ENCODE assay signal across 1 cellular context in the genomic region with DNA sequence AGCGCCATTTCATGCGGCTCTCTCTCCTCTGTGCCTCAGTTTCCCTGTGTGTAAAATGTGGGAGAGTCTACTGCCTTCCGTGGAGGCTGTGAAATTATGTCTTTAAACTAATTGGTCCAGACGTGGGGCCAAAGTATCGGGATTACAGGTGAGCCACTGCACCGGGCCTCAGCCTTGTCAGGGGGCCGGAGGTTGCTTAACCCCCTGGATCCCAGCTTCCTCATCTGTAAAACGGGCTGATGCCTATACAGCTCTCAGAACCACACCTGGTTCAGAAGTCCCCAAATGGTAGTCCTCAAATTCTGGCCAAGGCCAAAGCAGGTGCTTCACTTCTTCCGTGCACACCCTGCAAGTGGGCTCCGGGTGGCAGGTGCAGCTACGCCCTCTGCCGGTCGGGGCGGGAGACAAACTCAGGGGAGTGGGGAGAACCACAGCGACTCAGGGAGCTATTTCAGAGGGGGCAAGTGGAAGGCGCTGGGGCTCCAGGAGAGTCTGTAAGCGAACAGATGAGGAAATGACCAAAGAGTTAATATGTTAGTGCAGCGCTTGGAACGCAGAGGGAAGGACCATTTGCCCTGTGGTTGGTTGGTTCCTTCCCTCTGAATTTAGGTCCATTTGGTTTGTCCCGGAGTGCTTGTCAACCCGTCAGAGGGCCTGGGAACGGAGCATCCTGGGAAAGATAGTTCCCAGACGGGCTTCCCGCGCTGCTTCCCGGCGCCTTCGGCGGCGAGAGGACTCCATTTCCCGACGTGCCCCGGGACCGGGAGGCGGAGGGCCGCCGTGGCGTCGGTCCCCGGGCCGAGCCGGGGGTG.
TF ChIP-seq lines count a peak whose summit lies in the region.

A gene (plus strand): TSS at position 812 of the 812 bp plus-strand sequence. CDS start 135 bp downstream, outside the sequence.

TF ChIP-seq in K562, 482 proteins besides CTCF, POLR2A, EP300 and RAD21 (continued from another document and continues in another):
- TF ChIP-seq, protein P1, sequence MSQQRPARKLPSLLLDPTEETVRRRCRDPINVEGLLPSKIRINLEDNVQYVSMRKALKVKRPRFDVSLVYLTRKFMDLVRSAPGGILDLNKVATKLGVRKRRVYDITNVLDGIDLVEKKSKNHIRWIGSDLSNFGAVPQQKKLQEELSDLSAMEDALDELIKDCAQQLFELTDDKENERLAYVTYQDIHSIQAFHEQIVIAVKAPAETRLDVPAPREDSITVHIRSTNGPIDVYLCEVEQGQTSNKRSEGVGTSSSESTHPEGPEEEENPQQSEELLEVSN (IDR thresholded peaks at IDR 0.05; ENCODE audit: borderline replicate concordance in 1 of 2, extremely low read depth in 1 of 2, insufficient read depth in 1 of 2, insufficient read length in 1 of 2, low read depth in 1 of 2, low read length in 1 of 2, poor library complexity in 1 of 2, severe bottlenecking in 1 of 2) = peak; percentile 68 to 86
- TF ChIP-seq HCFC1 (IDR thresholded peaks at IDR 0.05; ENCODE audit: low read depth, low read length) (peak; percentile 96), CBX2 (IDR thresholded peaks at IDR 0.05; ENCODE audit: insufficient read depth, low read length, poor library complexity, severe bottlenecking) (no peak), PTBP1 (IDR thresholded peaks at IDR 0.05; ENCODE audit: low read depth, low read length) (no peak), NONO (IDR thresholded peaks at IDR 0.05; ENCODE audit: low read depth in 2 of 2, low read length in 1 of 2) (peak in 1 of 2 experiments; percentile 99; a peak in 2 of 4 replicates), FOS (IDR thresholded peaks at IDR 0.05; ENCODE audit: extremely low read depth, insufficient read length) (no peak), PCBP1 (IDR thresholded peaks at IDR 0.05; ENCODE audit: low read depth, low read length, poor library complexity, severe bottlenecking) (no peak), ZNF274 (IDR thresholded peaks at IDR 0.05; ENCODE audit: borderline replicate concordance, low read depth, low read length) (no peak), SIN3B (IDR thresholded peaks at IDR 0.05; ENCODE audit: low read depth) (peak; percentile 34; the same call in 1 of the 2 replicates), MCM7 (IDR thresholded peaks at IDR 0.05) (no peak), ARHGAP35 (IDR thresholded peaks at IDR 0.05; ENCODE audit: partially characterized antibody) (no peak), TCFL5 (CRISPR knock-in tag; conservative IDR thresholded peaks at IDR 0.05) (no peak), TRIM24 (IDR thresholded peaks at IDR 0.05) (0 out of 4 replicates have a peak, but pooled peaks of 1 of the 2 experiments have one; percentile 18), SUPT5H (IDR thresholded peaks at IDR 0.05) (no peak), GATA2 (CRISPR knock-in tag; IDR thresholded peaks at IDR 0.05) (no peak), PYGO2 (tag; IDR thresholded peaks at IDR 0.05) (no peak), ARID1B (IDR thresholded peaks at IDR 0.05) (peak; percentile 34; the same call in 1 of the 2 replicates), FOXP1 (CRISPR knock-in tag; IDR thresholded peaks at IDR 0.05) (0 out of 2 replicates have a peak, but pooled peaks have one; percentile 14), U2AF2 (optimal IDR thresholded peaks at IDR 0.05; ENCODE audit: low read depth, low read length) (no peak), TAL1 (IDR thresholded peaks at IDR 0.05) (no peak), RAD51 (IDR thresholded peaks at IDR 0.05; ENCODE audit: borderline replicate concordance, low read depth) (no peak; the same call in 1 of the 2 replicates), NCOR1 (IDR thresholded peaks at IDR 0.05) (no peak), PRMT5 (CRISPR knock-in tag; IDR thresholded peaks at IDR 0.05) (no peak), TBL1XR1 (IDR thresholded peaks at IDR 0.05; ENCODE audit: low read length in 2 of 2) (0 out of 4 replicates have a peak, but pooled peaks of 1 of the 2 experiments have one; percentile 9), ETV6 (IDR thresholded peaks at IDR 0.05; ENCODE audit: borderline replicate concordance in 1 of 2, low read depth in 2 of 2, low read length in 1 of 2) (no peak), ETV6 (CRISPR knock-in tag; IDR thresholded peaks at IDR 0.05; ENCODE audit: borderline replicate concordance) (no peak), ZNF583 (CRISPR knock-in tag; IDR thresholded peaks at IDR 0.05) (no peak; the same call in 1 of the 2 replicates), SRF (CRISPR knock-in tag; IDR thresholded peaks at IDR 0.05) (peak in 1 of 2 experiments; percentile 60; a peak in 1 of 4 replicates), ZNF184 (CRISPR knock-in tag; IDR thresholded peaks at IDR 0.05) (no peak)
- TF ChIP-seq, protein P2, sequence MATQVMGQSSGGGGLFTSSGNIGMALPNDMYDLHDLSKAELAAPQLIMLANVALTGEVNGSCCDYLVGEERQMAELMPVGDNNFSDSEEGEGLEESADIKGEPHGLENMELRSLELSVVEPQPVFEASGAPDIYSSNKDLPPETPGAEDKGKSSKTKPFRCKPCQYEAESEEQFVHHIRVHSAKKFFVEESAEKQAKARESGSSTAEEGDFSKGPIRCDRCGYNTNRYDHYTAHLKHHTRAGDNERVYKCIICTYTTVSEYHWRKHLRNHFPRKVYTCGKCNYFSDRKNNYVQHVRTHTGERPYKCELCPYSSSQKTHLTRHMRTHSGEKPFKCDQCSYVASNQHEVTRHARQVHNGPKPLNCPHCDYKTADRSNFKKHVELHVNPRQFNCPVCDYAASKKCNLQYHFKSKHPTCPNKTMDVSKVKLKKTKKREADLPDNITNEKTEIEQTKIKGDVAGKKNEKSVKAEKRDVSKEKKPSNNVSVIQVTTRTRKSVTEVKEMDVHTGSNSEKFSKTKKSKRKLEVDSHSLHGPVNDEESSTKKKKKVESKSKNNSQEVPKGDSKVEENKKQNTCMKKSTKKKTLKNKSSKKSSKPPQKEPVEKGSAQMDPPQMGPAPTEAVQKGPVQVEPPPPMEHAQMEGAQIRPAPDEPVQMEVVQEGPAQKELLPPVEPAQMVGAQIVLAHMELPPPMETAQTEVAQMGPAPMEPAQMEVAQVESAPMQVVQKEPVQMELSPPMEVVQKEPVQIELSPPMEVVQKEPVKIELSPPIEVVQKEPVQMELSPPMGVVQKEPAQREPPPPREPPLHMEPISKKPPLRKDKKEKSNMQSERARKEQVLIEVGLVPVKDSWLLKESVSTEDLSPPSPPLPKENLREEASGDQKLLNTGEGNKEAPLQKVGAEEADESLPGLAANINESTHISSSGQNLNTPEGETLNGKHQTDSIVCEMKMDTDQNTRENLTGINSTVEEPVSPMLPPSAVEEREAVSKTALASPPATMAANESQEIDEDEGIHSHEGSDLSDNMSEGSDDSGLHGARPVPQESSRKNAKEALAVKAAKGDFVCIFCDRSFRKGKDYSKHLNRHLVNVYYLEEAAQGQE (CRISPR knock-in tag; IDR thresholded peaks at IDR 0.05; ENCODE audit: low read depth) = no peak
- TF ChIP-seq, protein P3, sequence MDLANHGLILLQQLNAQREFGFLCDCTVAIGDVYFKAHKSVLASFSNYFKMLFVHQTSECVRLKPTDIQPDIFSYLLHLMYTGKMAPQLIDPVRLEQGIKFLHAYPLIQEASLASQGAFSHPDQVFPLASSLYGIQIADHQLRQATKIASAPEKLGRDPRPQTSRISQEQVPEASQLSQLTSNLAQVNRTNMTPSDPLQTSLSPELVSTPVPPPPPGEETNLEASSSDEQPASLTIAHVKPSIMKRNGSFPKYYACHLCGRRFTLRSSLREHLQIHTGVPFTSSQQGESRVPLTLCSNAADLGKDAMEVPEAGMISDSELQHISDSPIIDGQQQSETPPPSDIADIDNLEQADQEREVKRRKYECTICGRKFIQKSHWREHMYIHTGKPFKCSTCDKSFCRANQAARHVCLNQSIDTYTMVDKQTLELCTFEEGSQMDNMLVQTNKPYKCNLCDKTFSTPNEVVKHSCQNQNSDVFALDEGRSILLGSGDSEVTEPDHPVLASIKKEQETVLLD (IDR thresholded peaks at IDR 0.05) = peak; percentile 52
- TF ChIP-seq, protein P4, sequence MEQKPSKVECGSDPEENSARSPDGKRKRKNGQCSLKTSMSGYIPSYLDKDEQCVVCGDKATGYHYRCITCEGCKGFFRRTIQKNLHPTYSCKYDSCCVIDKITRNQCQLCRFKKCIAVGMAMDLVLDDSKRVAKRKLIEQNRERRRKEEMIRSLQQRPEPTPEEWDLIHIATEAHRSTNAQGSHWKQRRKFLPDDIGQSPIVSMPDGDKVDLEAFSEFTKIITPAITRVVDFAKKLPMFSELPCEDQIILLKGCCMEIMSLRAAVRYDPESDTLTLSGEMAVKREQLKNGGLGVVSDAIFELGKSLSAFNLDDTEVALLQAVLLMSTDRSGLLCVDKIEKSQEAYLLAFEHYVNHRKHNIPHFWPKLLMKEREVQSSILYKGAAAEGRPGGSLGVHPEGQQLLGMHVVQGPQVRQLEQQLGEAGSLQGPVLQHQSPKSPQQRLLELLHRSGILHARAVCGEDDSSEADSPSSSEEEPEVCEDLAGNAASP (IDR thresholded peaks at IDR 0.05) = no peak
- TF ChIP-seq, protein P5, sequence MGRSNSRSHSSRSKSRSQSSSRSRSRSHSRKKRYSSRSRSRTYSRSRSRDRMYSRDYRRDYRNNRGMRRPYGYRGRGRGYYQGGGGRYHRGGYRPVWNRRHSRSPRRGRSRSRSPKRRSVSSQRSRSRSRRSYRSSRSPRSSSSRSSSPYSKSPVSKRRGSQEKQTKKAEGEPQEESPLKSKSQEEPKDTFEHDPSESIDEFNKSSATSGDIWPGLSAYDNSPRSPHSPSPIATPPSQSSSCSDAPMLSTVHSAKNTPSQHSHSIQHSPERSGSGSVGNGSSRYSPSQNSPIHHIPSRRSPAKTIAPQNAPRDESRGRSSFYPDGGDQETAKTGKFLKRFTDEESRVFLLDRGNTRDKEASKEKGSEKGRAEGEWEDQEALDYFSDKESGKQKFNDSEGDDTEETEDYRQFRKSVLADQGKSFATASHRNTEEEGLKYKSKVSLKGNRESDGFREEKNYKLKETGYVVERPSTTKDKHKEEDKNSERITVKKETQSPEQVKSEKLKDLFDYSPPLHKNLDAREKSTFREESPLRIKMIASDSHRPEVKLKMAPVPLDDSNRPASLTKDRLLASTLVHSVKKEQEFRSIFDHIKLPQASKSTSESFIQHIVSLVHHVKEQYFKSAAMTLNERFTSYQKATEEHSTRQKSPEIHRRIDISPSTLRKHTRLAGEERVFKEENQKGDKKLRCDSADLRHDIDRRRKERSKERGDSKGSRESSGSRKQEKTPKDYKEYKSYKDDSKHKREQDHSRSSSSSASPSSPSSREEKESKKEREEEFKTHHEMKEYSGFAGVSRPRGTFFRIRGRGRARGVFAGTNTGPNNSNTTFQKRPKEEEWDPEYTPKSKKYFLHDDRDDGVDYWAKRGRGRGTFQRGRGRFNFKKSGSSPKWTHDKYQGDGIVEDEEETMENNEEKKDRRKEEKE (IDR thresholded peaks at IDR 0.05; ENCODE audit: borderline replicate concordance in 1 of 2, control insufficient read depth in 1 of 2, low read depth in 2 of 2, low read length in 1 of 2) = peak in 1 of 2 experiments; percentile 95; a peak in 2 of 4 replicates
- TF ChIP-seq, protein P6, sequence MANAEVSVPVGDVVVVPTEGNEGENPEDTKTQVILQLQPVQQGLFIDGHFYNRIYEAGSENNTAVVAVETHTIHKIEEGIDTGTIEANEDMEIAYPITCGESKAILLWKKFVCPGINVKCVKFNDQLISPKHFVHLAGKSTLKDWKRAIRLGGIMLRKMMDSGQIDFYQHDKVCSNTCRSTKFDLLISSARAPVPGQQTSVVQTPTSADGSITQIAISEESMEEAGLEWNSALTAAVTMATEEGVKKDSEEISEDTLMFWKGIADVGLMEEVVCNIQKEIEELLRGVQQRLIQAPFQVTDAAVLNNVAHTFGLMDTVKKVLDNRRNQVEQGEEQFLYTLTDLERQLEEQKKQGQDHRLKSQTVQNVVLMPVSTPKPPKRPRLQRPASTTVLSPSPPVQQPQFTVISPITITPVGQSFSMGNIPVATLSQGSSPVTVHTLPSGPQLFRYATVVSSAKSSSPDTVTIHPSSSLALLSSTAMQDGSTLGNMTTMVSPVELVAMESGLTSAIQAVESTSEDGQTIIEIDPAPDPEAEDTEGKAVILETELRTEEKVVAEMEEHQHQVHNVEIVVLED (CRISPR knock-in tag; IDR thresholded peaks at IDR 0.05) = peak; percentile 88
- TF ChIP-seq, protein P7, sequence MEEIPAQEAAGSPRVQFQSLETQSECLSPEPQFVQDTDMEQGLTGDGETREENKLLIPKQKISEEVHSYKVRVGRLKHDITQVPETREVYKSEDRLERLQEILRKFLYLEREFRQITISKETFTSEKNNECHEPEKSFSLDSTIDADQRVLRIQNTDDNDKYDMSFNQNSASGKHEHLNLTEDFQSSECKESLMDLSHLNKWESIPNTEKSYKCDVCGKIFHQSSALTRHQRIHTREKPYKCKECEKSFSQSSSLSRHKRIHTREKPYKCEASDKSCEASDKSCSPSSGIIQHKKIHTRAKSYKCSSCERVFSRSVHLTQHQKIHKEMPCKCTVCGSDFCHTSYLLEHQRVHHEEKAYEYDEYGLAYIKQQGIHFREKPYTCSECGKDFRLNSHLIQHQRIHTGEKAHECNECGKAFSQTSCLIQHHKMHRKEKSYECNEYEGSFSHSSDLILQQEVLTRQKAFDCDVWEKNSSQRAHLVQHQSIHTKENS (CRISPR knock-in tag; IDR thresholded peaks at IDR 0.05) = no peak
- TF ChIP-seq, protein P8, sequence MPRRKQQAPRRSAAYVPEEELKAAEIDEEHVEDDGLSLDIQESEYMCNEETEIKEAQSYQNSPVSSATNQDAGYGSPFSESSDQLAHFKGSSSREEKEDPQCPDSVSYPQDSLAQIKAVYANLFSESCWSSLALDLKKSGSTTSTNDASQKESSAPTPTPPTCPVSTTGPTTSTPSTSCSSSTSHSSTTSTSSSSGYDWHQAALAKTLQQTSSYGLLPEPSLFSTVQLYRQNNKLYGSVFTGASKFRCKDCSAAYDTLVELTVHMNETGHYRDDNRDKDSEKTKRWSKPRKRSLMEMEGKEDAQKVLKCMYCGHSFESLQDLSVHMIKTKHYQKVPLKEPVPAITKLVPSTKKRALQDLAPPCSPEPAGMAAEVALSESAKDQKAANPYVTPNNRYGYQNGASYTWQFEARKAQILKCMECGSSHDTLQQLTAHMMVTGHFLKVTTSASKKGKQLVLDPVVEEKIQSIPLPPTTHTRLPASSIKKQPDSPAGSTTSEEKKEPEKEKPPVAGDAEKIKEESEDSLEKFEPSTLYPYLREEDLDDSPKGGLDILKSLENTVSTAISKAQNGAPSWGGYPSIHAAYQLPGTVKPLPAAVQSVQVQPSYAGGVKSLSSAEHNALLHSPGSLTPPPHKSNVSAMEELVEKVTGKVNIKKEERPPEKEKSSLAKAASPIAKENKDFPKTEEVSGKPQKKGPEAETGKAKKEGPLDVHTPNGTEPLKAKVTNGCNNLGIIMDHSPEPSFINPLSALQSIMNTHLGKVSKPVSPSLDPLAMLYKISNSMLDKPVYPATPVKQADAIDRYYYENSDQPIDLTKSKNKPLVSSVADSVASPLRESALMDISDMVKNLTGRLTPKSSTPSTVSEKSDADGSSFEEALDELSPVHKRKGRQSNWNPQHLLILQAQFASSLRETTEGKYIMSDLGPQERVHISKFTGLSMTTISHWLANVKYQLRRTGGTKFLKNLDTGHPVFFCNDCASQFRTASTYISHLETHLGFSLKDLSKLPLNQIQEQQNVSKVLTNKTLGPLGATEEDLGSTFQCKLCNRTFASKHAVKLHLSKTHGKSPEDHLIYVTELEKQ (CRISPR knock-in tag; IDR thresholded peaks at IDR 0.05) = no peak
- TF ChIP-seq, protein P9, sequence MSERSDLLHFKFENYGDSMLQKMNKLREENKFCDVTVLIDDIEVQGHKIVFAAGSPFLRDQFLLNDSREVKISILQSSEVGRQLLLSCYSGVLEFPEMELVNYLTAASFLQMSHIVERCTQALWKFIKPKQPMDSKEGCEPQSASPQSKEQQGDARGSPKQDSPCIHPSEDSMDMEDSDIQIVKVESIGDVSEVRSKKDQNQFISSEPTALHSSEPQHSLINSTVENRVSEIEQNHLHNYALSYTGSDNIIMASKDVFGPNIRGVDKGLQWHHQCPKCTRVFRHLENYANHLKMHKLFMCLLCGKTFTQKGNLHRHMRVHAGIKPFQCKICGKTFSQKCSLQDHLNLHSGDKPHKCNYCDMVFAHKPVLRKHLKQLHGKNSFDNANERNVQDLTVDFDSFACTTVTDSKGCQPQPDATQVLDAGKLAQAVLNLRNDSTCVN (CRISPR knock-in tag; IDR thresholded peaks at IDR 0.05) = no peak
